ENCODE assay signal across 17 cellular contexts in the genomic region with DNA sequence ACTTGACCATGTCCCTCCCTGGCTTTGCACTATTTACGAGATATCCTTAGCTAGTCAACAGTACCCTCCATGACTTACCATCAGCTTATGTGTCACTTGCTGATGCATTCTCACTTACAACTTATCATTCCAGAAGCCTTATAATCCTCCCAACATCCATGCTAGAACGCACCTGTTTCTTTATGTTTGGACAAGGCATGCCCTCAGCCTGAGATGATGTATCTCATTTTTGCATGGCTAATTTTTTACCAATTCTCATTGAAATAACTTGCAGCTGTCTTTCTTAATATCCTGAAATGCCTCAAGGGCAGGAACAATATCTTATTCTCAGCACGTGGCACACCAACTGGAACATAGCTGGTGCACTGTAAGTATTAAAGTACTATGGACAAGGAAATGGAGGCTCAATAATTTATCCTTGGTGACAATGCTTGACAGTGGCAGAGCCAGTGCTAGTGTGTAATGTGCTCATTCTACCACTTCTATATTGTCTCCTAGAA.
"Had no signal": no experiment of that assay in that cellular context is flagged by ENCODE, and none has a peak within 500 bp of the region (broad histone marks: within the 10 kb centered on the region; RNA-seq: fewer than 3 reads in every experiment).

No MANE protein-coding gene starts in this region.

- DNase-seq: KBM-7, MM.1S, NCI-H1092 treated with DMSO at 0.1 percent for 48 hours, NCI-H1436, NCI-H187, NCI-H2029, NCI-H2081 treated with DMSO at 0.1 percent for 48 hours, NCI-H2171, NCI-H226, NCI-H446, NCI-H510A, NCI-H524 treated with DMSO at 0.1 percent for 48 hours, NCI-H69, NCI-H774, RPMI8226, SHP77 had no signal

- ATAC-seq: SK-N-SH treated with all-trans-retinoic acid at 6 μM for 48 hours had no signal
